Comparison of ENCODE assay signal across 1 cellular context in genomic region chr12:121579981-121580868, GRCh38.
TF ChIP-seq lines count a peak whose summit lies in the region.

No MANE protein-coding gene starts in this region.

TF ChIP-seq in HepG2, 621 proteins besides CTCF, POLR2A, EP300 and RAD21 (continued from another document and continues in another):
- TF ChIP-seq RXRB (CRISPR knock-in tag; IDR thresholded peaks at IDR 0.05; ENCODE audit: borderline replicate concordance) (no peak), ZNF720 (CRISPR knock-in tag; IDR thresholded peaks at IDR 0.05) (no peak), CSRNP1 (CRISPR knock-in tag; IDR thresholded peaks at IDR 0.05) (no peak), FOXC1 (CRISPR knock-in tag; IDR thresholded peaks at IDR 0.05; ENCODE audit: borderline replicate concordance) (no peak), NCOA5 (CRISPR knock-in tag; IDR thresholded peaks at IDR 0.05) (no peak), ZNF530 (CRISPR knock-in tag; IDR thresholded peaks at IDR 0.05; ENCODE audit: low read depth) (no peak), ZNF598 (CRISPR knock-in tag; IDR thresholded peaks at IDR 0.05; ENCODE audit: borderline replicate concordance) (no peak), NFYB (CRISPR knock-in tag; IDR thresholded peaks at IDR 0.05) (no peak), PHB2 (IDR thresholded peaks at IDR 0.05; ENCODE audit: partially characterized antibody) (no peak), ZSCAN21 (CRISPR knock-in tag; IDR thresholded peaks at IDR 0.05; ENCODE audit: borderline replicate concordance) (no peak), TRAFD1 (CRISPR knock-in tag; IDR thresholded peaks at IDR 0.05; ENCODE audit: borderline replicate concordance) (no peak), KDM5B (CRISPR knock-in tag; IDR thresholded peaks at IDR 0.05; ENCODE audit: borderline replicate concordance) (peak; percentile 64; the same call in 1 of the 2 replicates), HMGXB4 (CRISPR knock-in tag; IDR thresholded peaks at IDR 0.05; ENCODE audit: borderline replicate concordance in 1 of 2, low read depth in 1 of 2) (peak in 1 of 2 experiments; percentile 7; a peak in 1 of 4 replicates), RFX5 (IDR thresholded peaks at IDR 0.05; ENCODE audit: low read depth, low read length) (no peak), FOXO1 (CRISPR knock-in tag; IDR thresholded peaks at IDR 0.05) (0 out of 2 replicates have a peak, but pooled peaks have one; percentile 31), SNAPC4 (CRISPR knock-in tag; IDR thresholded peaks at IDR 0.05) (no peak), SKIL (CRISPR knock-in tag; IDR thresholded peaks at IDR 0.05; ENCODE audit: borderline replicate concordance) (no peak), XRCC5 (optimal IDR thresholded peaks at IDR 0.05; ENCODE audit: low read length) (no peak), ZFY (CRISPR knock-in tag; IDR thresholded peaks at IDR 0.05) (0 out of 2 replicates have a peak, but pooled peaks have one; percentile 30), ATF5 (CRISPR knock-in tag; IDR thresholded peaks at IDR 0.05; ENCODE audit: low read depth) (no peak), BRD4 (CRISPR knock-in tag; IDR thresholded peaks at IDR 0.05) (no peak), ZNF670 (CRISPR knock-in tag; IDR thresholded peaks at IDR 0.05; ENCODE audit: borderline replicate concordance) (no peak), ARHGAP35 (CRISPR knock-in tag; IDR thresholded peaks at IDR 0.05; ENCODE audit: borderline replicate concordance) (no peak), ATF7 (IDR thresholded peaks at IDR 0.05) (no peak), ATF7 (CRISPR knock-in tag; IDR thresholded peaks at IDR 0.05) (no peak), ZNF160 (CRISPR knock-in tag; IDR thresholded peaks at IDR 0.05) (no peak), NCOA1 (CRISPR knock-in tag; IDR thresholded peaks at IDR 0.05) (no peak), DMAP1 (CRISPR knock-in tag; IDR thresholded peaks at IDR 0.05) (no peak), PHF5A (CRISPR knock-in tag; IDR thresholded peaks at IDR 0.05; ENCODE audit: low read depth, unreplicated experiment) (no peak), CERS6 (CRISPR knock-in tag; IDR thresholded peaks at IDR 0.05) (no peak), MEIS1 (CRISPR knock-in tag; IDR thresholded peaks at IDR 0.05; ENCODE audit: borderline replicate concordance) (no peak), HIC2 (CRISPR knock-in tag; IDR thresholded peaks at IDR 0.05; ENCODE audit: low read depth) (no peak), PITX1 (CRISPR knock-in tag; IDR thresholded peaks at IDR 0.05) (peak; percentile 31; the same call in 1 of the 2 replicates), EEA1 (CRISPR knock-in tag; IDR thresholded peaks at IDR 0.05; ENCODE audit: borderline replicate concordance) (no peak), CSRNP2 (CRISPR knock-in tag; conservative IDR thresholded peaks at IDR 0.05; ENCODE audit: low read depth) (no peak), ZNF362 (CRISPR knock-in tag; IDR thresholded peaks at IDR 0.05; ENCODE audit: borderline replicate concordance) (no peak), ZNF331 (CRISPR knock-in tag; IDR thresholded peaks at IDR 0.05) (no peak), MED13 (CRISPR knock-in tag; IDR thresholded peaks at IDR 0.05) (no peak), MTF2 (CRISPR knock-in tag; IDR thresholded peaks at IDR 0.05; ENCODE audit: borderline replicate concordance) (no peak), ZNF558 (CRISPR knock-in tag; IDR thresholded peaks at IDR 0.05; ENCODE audit: borderline replicate concordance) (no peak), KDM1A (CRISPR knock-in tag; IDR thresholded peaks at IDR 0.05) (no peak), ZNF256 (CRISPR knock-in tag; conservative IDR thresholded peaks at IDR 0.05) (no peak), CBX5 (CRISPR knock-in tag; IDR thresholded peaks at IDR 0.05; ENCODE audit: borderline replicate concordance) (no peak), ZSCAN9 (CRISPR knock-in tag; IDR thresholded peaks at IDR 0.05; ENCODE audit: borderline replicate concordance) (no peak), ZNF577 (CRISPR knock-in tag; IDR thresholded peaks at IDR 0.05; ENCODE audit: borderline replicate concordance, low read depth) (no peak), ZSCAN29 (CRISPR knock-in tag; conservative IDR thresholded peaks at IDR 0.05) (no peak), SOX6 (IDR thresholded peaks at IDR 0.05) (no peak), SOX6 (CRISPR knock-in tag; IDR thresholded peaks at IDR 0.05) (no peak), GATAD2A (CRISPR knock-in tag; IDR thresholded peaks at IDR 0.05) (no peak), AGO2 (optimal IDR thresholded peaks at IDR 0.05; ENCODE audit: low read depth, low read length) (no peak), KAT8 (CRISPR knock-in tag; IDR thresholded peaks at IDR 0.05) (no peak)
